ENCODE assay signal across 36 cellular contexts in the genomic region with DNA sequence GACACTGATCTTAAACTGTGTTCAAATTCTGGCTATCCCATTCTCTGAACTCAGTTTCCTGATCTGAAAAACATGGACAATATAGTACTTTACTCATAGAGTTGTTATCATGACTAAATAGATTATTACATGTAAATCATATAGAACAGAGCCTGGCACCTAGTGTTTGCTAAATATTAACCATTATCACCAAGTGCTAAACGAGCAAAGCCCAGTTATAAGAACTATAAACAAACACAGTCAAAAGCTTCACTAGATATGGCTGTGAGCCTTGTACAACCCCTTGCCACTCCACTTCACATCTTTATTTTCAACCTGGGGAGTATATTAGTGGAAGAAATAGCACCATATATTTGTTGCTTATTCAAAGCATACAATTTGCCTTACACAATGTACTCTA.
DNase-seq lines count a peak whose midpoint lies in the region; ATAC-seq, FAIRE-seq and TF ChIP-seq lines count a peak whose summit lies in the region.
"Had no signal": no experiment of that assay in that cellular context is flagged by ENCODE, and none has a peak within 500 bp of the region (broad histone marks: within the 10 kb centered on the region; RNA-seq: fewer than 3 reads in every experiment).

No MANE protein-coding gene starts in this region.

- no peaks in the 10 kb centered on the region for H3K27me3 ChIP-seq in small intestine (ENCODE audit: control insufficient read depth in 2 of 2, insufficient read depth in 2 of 2, low read length in 2 of 2)
- no peaks in the 10 kb centered on the region for H3K27me3 ChIP-seq in CD8-positive, alpha-beta memory T cell (ENCODE audit: insufficient read depth, low read length, poor library complexity, severe bottlenecking)
- H3K27me3 ChIP-seq: BE2C; BLaER1; BLaER1 treated with 17β-estradiol and CSF1 and Interleukin-3, amounts not matched to agents 10 nM and 100 nM had no signal

- H3K4me1 Mint-ChIP-seq in CD8-positive, alpha-beta memory T cell: no peaks in the 10 kb centered on the region
- H3K4me1 Mint-ChIP-seq: B cell; CD14-positive monocyte; CD4-positive, alpha-beta memory T cell; CD4-positive, CD25-positive, alpha-beta regulatory T cell had no signal

- H3K36me3 ChIP-seq in mucosa of descending colon (ENCODE audit: low read depth) (no peaks in the 10 kb centered on the region), small intestine (ENCODE audit: control insufficient read depth in 2 of 2, insufficient read depth in 2 of 2, low read length in 2 of 2) (no peaks in the 10 kb centered on the region)
- no peaks in the 10 kb centered on the region for H3K36me3 ChIP-seq in CD8-positive, alpha-beta memory T cell (ENCODE audit: insufficient read depth, low read length)
- H3K36me3 ChIP-seq: BE2C; BLaER1; BLaER1 treated with 17β-estradiol and CSF1 and Interleukin-3, amounts not matched to agents 10 nM and 100 nM had no signal

- H3K9me3 ChIP-seq in mucosa of descending colon: no peaks in the 10 kb centered on the region
- no peaks in the 10 kb centered on the region for H3K9me3 ChIP-seq in small intestine (ENCODE audit: control insufficient read depth, low read depth)
- H3K9me3 ChIP-seq in CD8-positive, alpha-beta memory T cell (ENCODE audit: low read length): no peaks in the 10 kb centered on the region
- H3K9me3 ChIP-seq: A549; BE2C; BLaER1; BLaER1 treated with 17β-estradiol and CSF1 and Interleukin-3, amounts not matched to agents 10 nM and 100 nM; Caco-2 had no signal

- no peak for TF ChIP-seq CTCF in mucosa of descending colon (IDR thresholded peaks at IDR 0.05)

- POLR2A ChIA-PET in CD8-positive, alpha-beta memory T cell (lab: Charles Lee): no interaction called here

- ATAC-seq in left colon (peak; percentile 81), mucosa of descending colon (peak; percentile 65)
- ATAC-seq: A549; CD8-positive, alpha-beta T cell had no signal

- H3K4me3 ChIP-seq in mucosa of descending colon (no peak overlapping the region), small intestine (ENCODE audit: low read depth in 1 of 2, low read length in 2 of 2) (no peak overlapping the region)
- no peak overlapping the region for H3K4me3 ChIP-seq in CD8-positive, alpha-beta memory T cell (ENCODE audit: low read length)
- H3K4me3 ChIP-seq: A549; BLaER1; BLaER1 treated with 17β-estradiol and CSF1 and Interleukin-3, amounts not matched to agents 10 nM and 100 nM had no signal

- DNase-seq in DMS53 (lab: John Stamatoyannopoulos, UW) (peak; percentile 8), DMS53 treated with DMSO at 0.1 percent for 48 hours (lab: John Stamatoyannopoulos, UW; ENCODE audit: unreplicated experiment) (no peak), left colon (no peak), mucosa of descending colon (no peak), small intestine (peak; percentile 68), SKM-1 treated with dmso at 0.1 percent for 144 hours (lab: John Stamatoyannopoulos, UW; ENCODE audit: unreplicated experiment) (no peak), NCI-H2029 (lab: John Stamatoyannopoulos, UW) (no peak)
- no peak for DNase-seq in CD8-positive, alpha-beta memory T cell
- DNase-seq: 8988T; ACHN; AML-193; BE2C; C1 segment of cervical spinal cord; Caco-2; Calu3; CD4-positive, alpha-beta memory T cell; CD4-positive, alpha-beta T cell; CD4-positive, CD25-positive, alpha-beta regulatory T cell; CD8-positive, alpha-beta T cell; COR-L47; DMS 273 treated with DMSO at 0.1 percent for 48 hours; DMS153; DMS79; DMS79 treated with DMSO at 0.1 percent for 48 hours; DND-41; EL had no signal

- FAIRE-seq in small intestine (lab: Jason Lieb, UNC): no peak
- FAIRE-seq: A204.1, A549, D721Med, G401.6 had no signal

- no peaks in the 10 kb centered on the region for H3K36me3 Mint-ChIP-seq in CD8-positive, alpha-beta memory T cell
- H3K36me3 Mint-ChIP-seq: CD14-positive monocyte; CD4-positive, alpha-beta memory T cell; CD4-positive, CD25-positive, alpha-beta regulatory T cell; CD8-positive, alpha-beta T cell had no signal

- WGBS in small intestine, 3 donors: 6 to 39% (median 18%) methylated on average over 1 of the region's 1 CpG

- CTCF ChIA-PET in CD8-positive, alpha-beta memory T cell (lab: Charles Lee): no interaction called here

- H3K9me3 Mint-ChIP-seq in CD8-positive, alpha-beta memory T cell: peaks cover 0 to 3% (median 2%) of the 10 kb centered on the region in 5 donors
- H3K9me3 Mint-ChIP-seq: CD8-positive, alpha-beta T cell had no signal

- H3K4me3 Mint-ChIP-seq in CD8-positive, alpha-beta memory T cell: no peak overlapping the region
- H3K4me3 Mint-ChIP-seq: B cell; CD14-positive monocyte; CD4-positive, alpha-beta memory T cell; CD4-positive, alpha-beta T cell; CD4-positive, CD25-positive, alpha-beta regulatory T cell; CD8-positive, alpha-beta T cell had no signal

- no peaks in the 10 kb centered on the region for H3K4me1 ChIP-seq in mucosa of descending colon (ENCODE audit: low read depth)
- H3K4me1 ChIP-seq in small intestine (ENCODE audit: control insufficient read depth in 2 of 2, insufficient read depth in 1 of 2, low read depth in 1 of 2, low read length in 1 of 2): peaks cover 2 to 3% of the 10 kb centered on the region in 2 donors
- no peaks in the 10 kb centered on the region for H3K4me1 ChIP-seq in CD8-positive, alpha-beta memory T cell (ENCODE audit: insufficient read depth, low read length)
- H3K4me1 ChIP-seq: A549, BLaER1 had no signal

- intact Hi-C loops in left colon (cut with DNase I, micrococcal nuclease) (no loop called here), mucosa of descending colon (cut with DNase I, micrococcal nuclease) (no loop called here)

- H3K27ac ChIP-seq in small intestine (ENCODE audit: low read depth in 1 of 2, low read length in 1 of 2): no peak overlapping the region
- H3K27ac ChIP-seq in CD8-positive, alpha-beta memory T cell (ENCODE audit: low read depth, low read length): no peak overlapping the region
- H3K27ac ChIP-seq: 22Rv1; A549; BLaER1; BLaER1 treated with 17β-estradiol and CSF1 and Interleukin-3, amounts not matched to agents 10 nM and 100 nM; C4-2B had no signal

- peaks cover 0 to 5% of the 10 kb centered on the region in 2 donors for H3K27me3 Mint-ChIP-seq in CD8-positive, alpha-beta memory T cell
- H3K27me3 Mint-ChIP-seq: B cell; CD4-positive, alpha-beta T cell had no signal

- H3K27ac Mint-ChIP-seq in CD8-positive, alpha-beta memory T cell: no peak overlapping the region
- H3K27ac Mint-ChIP-seq: B cell; CD14-positive monocyte; CD4-positive, alpha-beta memory T cell; CD4-positive, alpha-beta T cell; CD4-positive, CD25-positive, alpha-beta regulatory T cell; CD8-positive, alpha-beta T cell had no signal

Comparison
In these comparisons a context has a peak if more than half of its experiments do, and no peak if none do; other contexts are left out.
1. DNase-seq: peak in DMS53 (single experiment) and small intestine (single experiment); none in DMS53 treated with DMSO at 0.1 percent for 48 hours (single experiment), left colon (0 of 2), mucosa of descending colon (0 of 3), SKM-1 treated with dmso at 0.1 percent for 144 hours (single experiment), CD8-positive, alpha-beta memory T cell (0 of 5) and NCI-H2029 (single experiment).